1 cellular context compared by ENCODE assay signal in the genomic region with DNA sequence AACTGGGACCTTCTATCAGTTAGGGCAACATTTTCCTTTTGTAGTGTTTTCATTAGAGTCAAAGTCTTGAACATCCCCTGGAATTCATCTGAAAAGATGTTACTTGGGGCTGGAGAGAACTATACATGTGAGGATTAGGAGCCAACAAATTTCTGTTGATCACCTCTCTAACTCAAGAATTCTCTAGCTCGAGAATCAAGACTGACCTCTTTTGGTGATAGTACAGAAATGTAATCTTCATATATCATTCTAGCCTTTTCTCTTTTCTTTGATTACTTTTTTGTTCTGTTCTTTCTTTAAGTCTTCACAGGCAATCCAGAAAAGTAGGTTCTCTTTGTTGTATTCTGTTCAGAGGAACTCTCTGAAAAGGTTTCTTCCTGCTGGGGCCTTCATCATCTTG.
TF ChIP-seq lines count a peak whose summit lies in the region.

No MANE protein-coding gene starts in this region.

TF ChIP-seq in K562, 482 proteins besides CTCF, POLR2A, EP300 and RAD21 (continued from another document):
- TF ChIP-seq PRPF4 (IDR thresholded peaks at IDR 0.05; ENCODE audit: insufficient read depth, low read depth, low read length, poor library complexity, severe bottlenecking) (no peak), BRF1 (IDR thresholded peaks at IDR 0.05; ENCODE audit: borderline replicate concordance, extremely low read depth, insufficient read length) (no peak), RBM15 (IDR thresholded peaks at IDR 0.05; ENCODE audit: insufficient read depth, low read length) (no peak), ZNF561 (CRISPR knock-in tag; conservative IDR thresholded peaks at IDR 0.05) (no peak), GTF2E2 (tag; IDR thresholded peaks at IDR 0.05) (no peak), ZSCAN29 (IDR thresholded peaks at IDR 0.05) (no peak)
- TF ChIP-seq, protein P1, sequence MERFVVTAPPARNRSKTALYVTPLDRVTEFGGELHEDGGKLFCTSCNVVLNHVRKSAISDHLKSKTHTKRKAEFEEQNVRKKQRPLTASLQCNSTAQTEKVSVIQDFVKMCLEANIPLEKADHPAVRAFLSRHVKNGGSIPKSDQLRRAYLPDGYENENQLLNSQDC (CRISPR knock-in tag; IDR thresholded peaks at IDR 0.05), result no peak
- TF ChIP-seq, protein P2, sequence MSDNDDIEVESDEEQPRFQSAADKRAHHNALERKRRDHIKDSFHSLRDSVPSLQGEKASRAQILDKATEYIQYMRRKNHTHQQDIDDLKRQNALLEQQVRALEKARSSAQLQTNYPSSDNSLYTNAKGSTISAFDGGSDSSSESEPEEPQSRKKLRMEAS (CRISPR knock-in tag; IDR thresholded peaks at IDR 0.05), result no peak
